8 cellular contexts compared by ENCODE assay signal in genomic region chr16:1300664-1301476, GRCh38. TPM values are rescaled to one million over a fixed set of nuclear protein-coding genes. Genes with fewer than 3 reads are reported as not detected.
DNase-seq lines count a peak whose midpoint lies in the region; ATAC-seq and TF ChIP-seq lines count a peak whose summit lies in the region.

No MANE protein-coding gene starts in this region.

- no peak overlapping the region for H3K27ac ChIP-seq in DOHH2 (ENCODE audit: low read depth, low read length)

- H3K9me3 Mint-ChIP-seq in activated B cell treated with CpG ODN at 0.5 μM for 24 hours: no peaks in the 10 kb centered on the region

- ATAC-seq in activated B cell treated with CpG ODN at 0.5 μM for 24 hours (ENCODE audit: low read depth): peak; percentile 73
- ATAC-seq in HG02870 (IDR thresholded peaks at IDR 0.05; ENCODE audit: unreplicated experiment): no peak
- ATAC-seq in GM18861 (IDR thresholded peaks at IDR 0.05; ENCODE audit: unreplicated experiment): no peak

- no peaks in the 10 kb centered on the region for H3K9me2 ChIP-seq in DOHH2 (replicated peaks; ENCODE audit: control insufficient read depth, low read length)

- no peak overlapping the region for H3K4me3 Mint-ChIP-seq in activated B cell treated with CpG ODN at 0.5 μM for 24 hours

- peak; percentile 94 for TF ChIP-seq CTCF in DOHH2 (IDR thresholded peaks at IDR 0.05; ENCODE audit: low read depth, low read length, poor library complexity, severe bottlenecking)
- peak; percentile 95 for TF ChIP-seq CTCF in LNCAP (IDR thresholded peaks at IDR 0.05)
- TF ChIP-seq CTCF in activated B cell treated with CpG ODN at 0.5 μM for 24 hours (IDR thresholded peaks at IDR 0.05): no peak
- TF ChIP-seq CTCF in cardiac fibroblast (IDR thresholded peaks at IDR 0.05; ENCODE audit: low read depth, low read length): peak; percentile 92

- H3K36me3 Mint-ChIP-seq in activated B cell treated with CpG ODN at 0.5 μM for 24 hours (ENCODE audit: low read depth): no peaks in the 10 kb centered on the region

- H3K36me3 ChIP-seq in DOHH2 (ENCODE audit: control insufficient read depth, low read length): no peaks in the 10 kb centered on the region

- POLR2A ChIA-PET in activated B cell treated with CpG ODN at 0.5 μM for 24 hours (lab: Charles Lee): interaction anchor here (0.5 to 1.5 kb wide), 4 partner anchors 8 to 411 kb away, joined by 3 to 5 read pairs (median 4); partner anchors contain the start of gene UBE2I

- H3K4me1 Mint-ChIP-seq in activated B cell treated with CpG ODN at 0.5 μM for 24 hours: peaks cover 50% of the 10 kb centered on the region

- intact Hi-C loops in activated B cell treated with CpG ODN at 0.5 μM for 24 hours (cut with micrococcal nuclease): no loop called here

- H3K4me2 ChIP-seq in DOHH2 (ENCODE audit: low read length): peak overlapping the region; percentile 66

- no peak overlapping the region for H3K27ac Mint-ChIP-seq in activated B cell treated with CpG ODN at 0.5 μM for 24 hours

- peaks cover 9% of the 10 kb centered on the region for H3F3A ChIP-seq in DOHH2 (ENCODE audit: control insufficient read depth, insufficient read depth)

- H3K79me2 ChIP-seq in DOHH2 (ENCODE audit: control insufficient read depth, low read length): no peaks in the 10 kb centered on the region

- no peaks in the 10 kb centered on the region for H3K9me3 ChIP-seq in DOHH2 (ENCODE audit: control insufficient read depth, insufficient read depth, low read length)

- CTCF ChIA-PET in activated B cell treated with CpG ODN at 0.5 μM for 24 hours (lab: Charles Lee): interaction anchor here (0.7 to 1.7 kb wide), 4 partner anchors 9 to 198 kb away, joined by 3 to 5 read pairs (median 4); partner anchors contain the start of gene UBE2I

- H3K4me1 ChIP-seq in DOHH2 (ENCODE audit: control insufficient read depth, low read length): peaks cover 56% of the 10 kb centered on the region

- peak; percentile 83 for DNase-seq in activated B cell treated with CpG ODN at 0.5 μM for 24 hours
- peak; percentile 50 to 59 for DNase-seq in cardiac fibroblast (ENCODE audit: low read depth in 2 of 2)
- DNase-seq in left kidney (ENCODE audit: low read depth, low spot score): peak; percentile 87
- peak; percentile 75 for DNase-seq in stimulated activated CD4-positive, alpha-beta T cell treated with anti-CD3 and anti-CD28 coated beads, Interleukin-4, amount 100 ng/mL, for 24 hours

- H4K20me1 ChIP-seq in DOHH2 (ENCODE audit: control insufficient read depth, insufficient read depth, low read depth, low read length): no peaks in the 10 kb centered on the region

- peaks cover 2% of the 10 kb centered on the region; the same call in 1 of the 2 replicates for H3K27me3 ChIP-seq in DOHH2 (ENCODE audit: control insufficient read depth, low read length)

- peak overlapping the region; percentile 40 for H3K4me3 ChIP-seq in DOHH2 (ENCODE audit: low read length)
- no peak overlapping the region for H3K4me3 ChIP-seq in cardiac fibroblast (replicated peaks in 1 of 2; ENCODE audit: low read depth in 2 of 2, low read length in 2 of 2)

- peaks cover 7% of the 10 kb centered on the region for H3K27me3 Mint-ChIP-seq in activated B cell treated with CpG ODN at 0.5 μM for 24 hours

RNA-seq across cellular contexts. Expression of gene UBE2I, which starts 8.6 kb away (rescaled TPM):
- 220 and 240 TPM in 2 replicates for total RNA-seq in activated B cell treated with CpG ODN at 0.5 μM for 24 hours

RNA-seq across cellular contexts. Expression of gene BAIAP3, which starts 32.6 kb away (rescaled TPM):
- total RNA-seq in activated B cell treated with CpG ODN at 0.5 μM for 24 hours: 6.5 and 8.5 TPM in 2 replicates

RNA-seq across cellular contexts. Expression of gene TPSD1, which starts 45.0 kb away (rescaled TPM):
- not detected in 2 replicates for total RNA-seq in activated B cell treated with CpG ODN at 0.5 μM for 24 hours

RNA-seq across cellular contexts. Expression of gene TSR3, which starts 50.8 kb away (rescaled TPM):
- total RNA-seq in activated B cell treated with CpG ODN at 0.5 μM for 24 hours: 45.3 and 49.0 TPM in 2 replicates

RNA-seq across cellular contexts. Expression of gene GNPTG, which starts 50.9 kb away (rescaled TPM):
- 36.3 and 40.2 TPM in 2 replicates for total RNA-seq in activated B cell treated with CpG ODN at 0.5 μM for 24 hours
